ENCODE assay signal across 8 cellular contexts in the genomic region with DNA sequence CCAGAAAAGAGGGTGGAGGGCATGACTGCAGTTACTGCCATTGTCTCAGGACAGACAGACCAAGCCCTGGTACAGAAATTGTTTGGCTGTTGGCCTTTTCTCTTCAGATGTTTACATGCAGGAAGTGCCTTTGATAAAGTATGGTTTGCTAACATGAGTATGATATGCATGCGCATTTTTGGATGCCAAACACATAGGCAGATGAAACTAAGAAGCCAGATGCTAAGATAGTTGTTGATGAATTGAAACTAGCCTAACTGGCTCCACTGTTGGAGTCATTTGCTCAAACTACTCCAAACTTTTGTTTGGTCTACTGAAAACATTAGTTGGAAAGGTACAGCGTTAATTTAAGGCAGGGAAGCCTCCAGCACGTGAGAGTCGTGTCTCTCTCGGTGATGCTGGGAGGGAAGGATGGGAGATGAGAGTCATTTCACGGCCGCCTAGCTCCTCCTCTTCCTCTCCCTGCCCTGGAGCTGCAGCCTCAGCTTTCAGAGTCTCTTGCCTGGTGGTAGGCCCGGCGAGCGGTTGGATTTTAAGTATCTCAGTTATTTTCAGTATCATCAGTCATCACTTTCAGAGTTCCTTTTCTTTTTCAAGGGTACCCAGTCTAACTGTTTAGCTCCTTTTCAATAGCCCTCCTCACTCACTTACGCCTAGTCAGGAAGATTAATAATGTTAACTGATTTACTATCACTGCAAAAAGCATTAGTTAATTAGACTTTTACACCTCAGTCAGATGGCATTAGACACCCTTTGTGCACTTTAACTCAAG. TPM values are rescaled to one million over a fixed set of nuclear protein-coding genes. Genes with fewer than 3 reads are reported as not detected.
A peak's percentile ranks its signal among the peaks of the same experiment; 100 is the strongest.
DNase-seq lines count a peak whose midpoint lies in the region; ATAC-seq, FAIRE-seq and TF ChIP-seq lines count a peak whose summit lies in the region.

No MANE protein-coding gene starts in this region.

- TF ChIP-seq CTCF in A673 (conservative IDR thresholded peaks at IDR 0.05; ENCODE audit: low read depth, low read length): no peak
- TF ChIP-seq CTCF in D721Med (IDR thresholded peaks at IDR 0.05; ENCODE audit: insufficient read depth, missing control alignments): no peak

- no peak for FAIRE-seq in D721Med (lab: Jason Lieb, UNC)

- H3K36me3 ChIP-seq in A673 (ENCODE audit: insufficient read depth, low read length, poor library complexity, severe bottlenecking) (no peaks in the 10 kb centered on the region), SJSA1 (0 out of 2 replicates have a peak, but pooled peaks cover 4% of the 10 kb centered on the region)

- in situ Hi-C loops in GM18951 (cut with MboI; ENCODE audit: low sequenced_read_pairs, unreplicated experiment): no loop called here

- no peaks in the 10 kb centered on the region for H3K9me3 ChIP-seq in A673 (ENCODE audit: low read depth, low read length, poor library complexity, severe bottlenecking)
- no peaks in the 10 kb centered on the region for H3K9me3 ChIP-seq in SJSA1 (replicated peaks)

- H3K27me3 Mint-ChIP-seq in activated naive CD8-positive, alpha-beta T cell treated with anti-CD3 and anti-CD28 coated beads, Interleukin-2, amount 10 ng/mL, durations not matched to agents 7 days and 5 days: no peaks in the 10 kb centered on the region
- H3K27me3 Mint-ChIP-seq in immature natural killer cell (ENCODE audit: low read depth in 3 of 3): peaks cover 0 to 3% (median 2%) of the 10 kb centered on the region in 3 donors

- H3K4me1 ChIP-seq in A673 (ENCODE audit: insufficient read depth, low read length, poor library complexity, severe bottlenecking) (peaks cover 46% of the 10 kb centered on the region), SJSA1 (replicated peaks) (peaks cover 41% of the 10 kb centered on the region)

- DNase-seq in A673 (ENCODE audit: low spot score) (peak; percentile 76), SJSA1 (ENCODE audit: low read depth in 1 of 2, low spot score in 2 of 2) (peak; percentile 60 to 67), immature natural killer cell (peak in 2 of 3 donors; percentile 20 to 28), D721Med (ENCODE audit: insufficient read length, low spot score) (no peak)
- peak; percentile 58 for DNase-seq in activated naive CD8-positive, alpha-beta T cell treated with anti-CD3 and anti-CD28 coated beads, Interleukin-2, amount 10 ng/mL, durations not matched to agents 7 days and 5 days
- DNase-seq in stimulated activated CD4-positive, alpha-beta T cell treated with anti-CD3 and anti-CD28 coated beads, Interleukin-2, amount 100 ng/mL, for 24 hours: peak; percentile 70 to 74

- H3K4me3 Mint-ChIP-seq in activated naive CD8-positive, alpha-beta T cell treated with anti-CD3 and anti-CD28 coated beads, Interleukin-2, amount 10 ng/mL, durations not matched to agents 7 days and 5 days: peak overlapping the region; percentile 77
- H3K4me3 Mint-ChIP-seq in immature natural killer cell: peak overlapping the region; percentile 64 to 91 (median 84)

- intact Hi-C loops in A673 (cut with micrococcal nuclease; ENCODE audit: unreplicated experiment): no loop called here

- POLR2A ChIA-PET in A673 (lab: Charles Lee; ENCODE audit: low non-redundant PET): no interaction called here
- POLR2A ChIA-PET in activated naive CD8-positive, alpha-beta T cell treated with anti-CD3 and anti-CD28 coated beads, Interleukin-2, amount 10 ng/mL, durations not matched to agents 7 days and 5 days (lab: Charles Lee): interaction anchor here (0.5 to 2.3 kb wide), 8 partner anchors 9 to 59 kb away, joined by 3 to 15 read pairs (median 5); partner anchors contain the start of gene RREB1

- CTCF ChIA-PET in A673 (lab: Charles Lee): no interaction called here

- peak; percentile 47 for ATAC-seq in HG03175 (IDR thresholded peaks at IDR 0.05; ENCODE audit: unreplicated experiment)
- peak; percentile 75 for ATAC-seq in activated naive CD8-positive, alpha-beta T cell treated with anti-CD3 and anti-CD28 coated beads, Interleukin-2, amount 10 ng/mL, durations not matched to agents 7 days and 5 days (ENCODE audit: low read depth)

- peaks cover 6% of the 10 kb centered on the region for H3K36me3 Mint-ChIP-seq in activated naive CD8-positive, alpha-beta T cell treated with anti-CD3 and anti-CD28 coated beads, Interleukin-2, amount 10 ng/mL, durations not matched to agents 7 days and 5 days
- no peaks in the 10 kb centered on the region for H3K36me3 Mint-ChIP-seq in immature natural killer cell

- H3K27ac ChIP-seq in A673 (ENCODE audit: low read depth, low read length, poor library complexity, severe bottlenecking) (peak overlapping the region; percentile 60), SJSA1 (peak overlapping the region; percentile 10; the same call in 1 of the 2 replicates)

- H3K27ac Mint-ChIP-seq in activated naive CD8-positive, alpha-beta T cell treated with anti-CD3 and anti-CD28 coated beads, Interleukin-2, amount 10 ng/mL, durations not matched to agents 7 days and 5 days: peak overlapping the region; percentile 85
- H3K27ac Mint-ChIP-seq in immature natural killer cell: peak overlapping the region; percentile 88 to 94 (median 91)

- no peaks in the 10 kb centered on the region for H3K9me3 Mint-ChIP-seq in activated naive CD8-positive, alpha-beta T cell treated with anti-CD3 and anti-CD28 coated beads, Interleukin-2, amount 10 ng/mL, durations not matched to agents 7 days and 5 days
- H3K9me3 Mint-ChIP-seq in immature natural killer cell: no peaks in the 10 kb centered on the region

- H3K4me3 ChIP-seq in A673 (ENCODE audit: low read depth, low read length, poor library complexity, severe bottlenecking) (peak overlapping the region; percentile 11), SJSA1 (no peak overlapping the region)

- no TSS peak for BruUV-seq in A673 (replicated peaks; lab: Mats Ljungman, UMichigan)

- peak; percentile 58 for TF ChIP-seq POLR2A in GM18951 (IDR thresholded peaks at IDR 0.05; ENCODE audit: extremely low read depth, insufficient read depth, insufficient read length)

- H3K27me3 ChIP-seq in A673 (replicated peaks; ENCODE audit: insufficient read depth, low read depth, low read length, poor library complexity): no peaks in the 10 kb centered on the region
- no peaks in the 10 kb centered on the region for H3K27me3 ChIP-seq in SJSA1 (replicated peaks)

- H3K4me1 Mint-ChIP-seq in activated naive CD8-positive, alpha-beta T cell treated with anti-CD3 and anti-CD28 coated beads, Interleukin-2, amount 10 ng/mL, durations not matched to agents 7 days and 5 days: peaks cover 58% of the 10 kb centered on the region
- H3K4me1 Mint-ChIP-seq in immature natural killer cell: peaks cover 44 to 88% of the 10 kb centered on the region in 2 donors

RNA-seq across cellular contexts. Expression of gene RREB1, which starts 29.8 kb away (rescaled TPM):
- total RNA-seq in A673 (2021): 55.5 and 61.6 TPM in 2 replicates
- 7.1 and 16.9 TPM in 2 replicates for total RNA-seq in SJSA1 (2014; rRNA removed; shearing (Covaris generic))
- 10 to 100 TPM; 37.0 to 39.1 TPM for total RNA-seq in activated naive CD8-positive, alpha-beta T cell treated with anti-CD3 and anti-CD28 coated beads, Interleukin-2, amount 10 ng/mL, durations not matched to agents 7 days and 5 days
- 1 to 10 TPM in 2 of 3 donors, under 1 TPM in 1; 0.17 to 4.5 (median 3.3) TPM for polyA plus RNA-seq in immature natural killer cell
